Comparison of ENCODE assay signal across 9 cellular contexts in the genomic region with DNA sequence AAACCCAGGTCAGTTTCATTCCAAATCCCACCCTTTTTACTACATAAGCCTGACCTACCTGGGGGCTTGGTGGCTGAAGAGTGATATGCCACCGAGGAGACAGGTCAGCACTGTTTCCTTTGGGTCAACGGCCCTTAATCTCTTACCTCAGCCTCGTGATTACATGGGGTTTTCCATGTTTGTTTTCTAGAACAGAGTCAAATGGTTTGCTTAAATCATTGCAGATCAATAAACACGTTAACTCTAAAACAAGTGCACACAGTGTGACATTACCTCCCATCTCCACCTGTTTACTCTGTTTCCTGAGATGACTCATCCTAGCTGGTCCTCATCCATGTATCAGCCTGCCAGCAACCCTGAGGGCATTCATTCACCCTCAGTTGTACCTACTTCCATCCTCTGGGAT. TPM values are rescaled to one million over a fixed set of nuclear protein-coding genes. Genes with fewer than 3 reads are reported as not detected.
A peak's percentile ranks its signal among the peaks of the same experiment; 100 is the strongest.
DNase-seq lines count a peak whose midpoint lies in the region; ATAC-seq, FAIRE-seq and TF ChIP-seq lines count a peak whose summit lies in the region.
"Had no signal": no experiment of that assay in that cellular context is flagged by ENCODE, and none has a peak within 500 bp of the region (broad histone marks: within the 10 kb centered on the region; RNA-seq: fewer than 3 reads in every experiment).

No MANE protein-coding gene starts in this region.

- no peak overlapping the region for H3K18ac ChIP-seq in mesenchymal stem cell (ENCODE audit: low read depth in 1 of 2, low read length in 2 of 2)

- DNase-seq in DMS53 treated with DMSO at 0.1 percent for 48 hours (lab: John Stamatoyannopoulos, UW; ENCODE audit: unreplicated experiment): peak; percentile 73
- DNase-seq in LNCaP clone FGC (ENCODE audit: low read depth): peak; percentile 80
- DNase-seq in SHP77 (lab: John Stamatoyannopoulos, UW): peak; percentile 16 to 22
- DNase-seq in mesenchymal stem cell: no peak
- DNase-seq in mesenteric fat pad (ENCODE audit: low spot score): no peak
- DNase-seq in GM12891 (ENCODE audit: insufficient read length, low spot score): no peak
- DNase-seq: activated CD4-positive, alpha-beta memory T cell treated with anti-CD3 and anti-CD28 coated beads, Interleukin-2, amount 10 ng/mL, durations not matched to agents 7 days and 5 days; GF-D8 had no signal

- no peak for FAIRE-seq in GM12891 (lab: Jason Lieb, UNC)

- H3K36me3 ChIP-seq in mesenchymal stem cell (ENCODE audit: control insufficient read depth in 1 of 2, insufficient read depth in 2 of 2, low read depth in 1 of 2, low read length in 2 of 2): no peaks in the 10 kb centered on the region

- no peak overlapping the region for H4K91ac ChIP-seq in mesenchymal stem cell (ENCODE audit: low read length)

- H3K4me3 ChIP-seq in LNCaP clone FGC (ENCODE audit: low read depth, low read length) (no peak overlapping the region), mesenchymal stem cell (ENCODE audit: insufficient read depth in 1 of 2, low read depth in 1 of 2, low read length in 2 of 2) (no peak overlapping the region)

- no peak overlapping the region for H3K4me2 ChIP-seq in mesenchymal stem cell (ENCODE audit: low read length, poor library complexity, severe bottlenecking)

- no peak for ATAC-seq in GM19463 (IDR thresholded peaks at IDR 0.05; ENCODE audit: unreplicated experiment)

- WGBS in mesenchymal stem cell: 76% methylated on average over 4 of the region's 4 CpGs

- H3K27me3 ChIP-seq in mesenchymal stem cell (ENCODE audit: control insufficient read depth in 1 of 2, insufficient read depth in 1 of 2, low read length in 2 of 2): no peaks in the 10 kb centered on the region

- peak overlapping the region; percentile 58 for H2AK5ac ChIP-seq in mesenchymal stem cell (ENCODE audit: low read length, severe bottlenecking)

- no peak for TF ChIP-seq CTCF in LNCaP clone FGC (IDR thresholded peaks at IDR 0.05; ENCODE audit: control insufficient read depth, extremely low read depth, insufficient read depth)

- H2BK120ac ChIP-seq in mesenchymal stem cell (ENCODE audit: low read depth, low read length): no peak overlapping the region

- no peak overlapping the region for H2BK12ac ChIP-seq in mesenchymal stem cell (ENCODE audit: low read length in 2 of 2)

- no peak for TF ChIP-seq POLR2A in GM12891 (IDR thresholded peaks at IDR 0.05; ENCODE audit: low read depth, low read length)

- peak overlapping the region; percentile 98 for H3K27ac ChIP-seq in mesenchymal stem cell (ENCODE audit: low read length, poor library complexity, severe bottlenecking)

- H3K9ac ChIP-seq in mesenchymal stem cell (ENCODE audit: low read length): no peak overlapping the region

- H2AFZ ChIP-seq in mesenchymal stem cell (ENCODE audit: low read depth, low read length): no peak overlapping the region

- H3K23ac ChIP-seq in mesenchymal stem cell (ENCODE audit: low read length in 2 of 2): no peak overlapping the region

- no peak overlapping the region for H3K14ac ChIP-seq in mesenchymal stem cell (ENCODE audit: low read length in 2 of 2)

- no peak overlapping the region for H2BK15ac ChIP-seq in mesenchymal stem cell (ENCODE audit: low read depth, poor library complexity, severe bottlenecking)

- H2BK5ac ChIP-seq in mesenchymal stem cell (ENCODE audit: low read depth, low read length, poor library complexity, severe bottlenecking): no peak overlapping the region

- H3K4me1 ChIP-seq in mesenchymal stem cell (ENCODE audit: control insufficient read depth, insufficient read depth, low read depth, low read length): peaks cover 11% of the 10 kb centered on the region

- H3K4ac ChIP-seq in mesenchymal stem cell (ENCODE audit: low read depth in 1 of 2, low read length in 2 of 2): no peak overlapping the region

- no peaks in the 10 kb centered on the region for H3K9me3 ChIP-seq in mesenchymal stem cell (ENCODE audit: control insufficient read depth, low read length)

- H4K8ac ChIP-seq in mesenchymal stem cell (ENCODE audit: low read length): no peak overlapping the region

- H3K79me1 ChIP-seq in mesenchymal stem cell (replicated peaks; ENCODE audit: low read length, poor library complexity, severe bottlenecking): peaks cover 1% of the 10 kb centered on the region

TF ChIP-seq in GM12891, 5 proteins besides CTCF, POLR2A, EP300 and RAD21:
- TF ChIP-seq TAF1 (IDR thresholded peaks at IDR 0.05; ENCODE audit: low read depth, low read length) (no peak), POLR2AphosphoS5 (IDR thresholded peaks at IDR 0.05; ENCODE audit: low read depth, low read length) (no peak), POU2F2 (IDR thresholded peaks at IDR 0.05; ENCODE audit: low read depth, low read length) (no peak), PAX5 (IDR thresholded peaks at IDR 0.05; ENCODE audit: insufficient read depth, low read length, severe bottlenecking) (no peak), SPI1 (IDR thresholded peaks at IDR 0.05; ENCODE audit: low read depth, low read length) (no peak)

RNA-seq across cellular contexts. Expression of gene TP53BP2, which starts 40.8 kb away (rescaled TPM):
- polyA plus RNA-seq in mesenchymal stem cell (2013, experiment 1 of 2): 20.5 TPM
- 20.5 TPM for polyA plus RNA-seq in mesenchymal stem cell (2013, experiment 2 of 2)
- total RNA-seq in mesenteric fat pad: 26.9 TPM
- 4.9 TPM for polyA plus RNA-seq in GM12891 (2012; ENCODE audit: low read depth, missing spikeins)

Comparison
In these comparisons a context has a peak if more than half of its experiments do, and no peak if none do; other contexts are left out.
1. DNase-seq: peak in DMS53 treated with DMSO at 0.1 percent for 48 hours (single experiment), LNCaP clone FGC (single experiment) and SHP77 (2 of 2); none in mesenchymal stem cell (single experiment), mesenteric fat pad (single experiment) and GM12891 (single experiment).